1 cellular context compared by ENCODE assay signal in the genomic region with DNA sequence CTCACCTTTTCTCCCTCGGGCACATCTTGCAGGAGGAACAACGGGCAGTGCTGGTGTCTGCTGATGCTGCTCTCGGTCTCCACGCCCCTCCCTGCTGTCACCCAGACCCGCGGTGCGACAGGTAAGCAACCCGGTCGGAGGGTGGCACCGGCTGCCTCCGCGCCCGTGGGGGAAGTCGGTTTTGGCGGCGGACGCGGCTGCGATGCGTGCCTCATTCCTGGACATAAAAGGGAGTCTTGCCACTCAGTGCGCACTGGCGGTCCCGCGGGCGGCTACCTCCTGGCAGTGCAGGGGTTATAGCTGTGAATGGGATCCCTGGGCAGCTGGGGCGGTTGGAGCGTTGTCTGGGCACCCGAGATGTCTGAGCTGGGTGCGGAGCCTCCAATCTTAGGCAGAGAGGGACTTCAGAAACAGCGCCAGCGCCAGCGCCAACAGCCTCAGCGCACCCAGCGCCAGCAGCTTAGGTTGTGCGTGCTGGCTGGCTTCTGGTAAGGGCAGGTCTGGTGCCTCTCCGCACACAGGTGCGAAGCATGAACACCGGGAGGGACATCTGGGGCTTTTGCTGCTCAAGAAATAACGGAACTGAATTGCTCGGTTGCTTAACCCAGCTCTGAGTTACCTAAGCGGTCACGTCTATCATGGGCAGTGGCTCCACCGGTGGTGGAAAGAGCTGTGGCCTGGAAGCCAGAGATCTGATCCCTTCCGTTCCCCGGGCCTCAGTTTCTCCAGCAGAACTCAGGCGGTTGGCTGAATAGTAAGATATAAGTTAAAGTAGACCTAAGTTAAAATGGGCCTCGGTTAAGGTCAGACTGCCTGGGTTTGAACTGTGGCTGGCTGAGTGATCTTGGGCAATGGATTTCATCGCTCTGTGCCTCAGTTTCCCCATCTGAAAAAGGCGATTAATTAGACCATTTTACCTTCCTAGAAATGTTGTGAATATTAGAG.
TF ChIP-seq lines count a peak whose summit lies in the region.

No MANE protein-coding gene starts in this region.

TF ChIP-seq in K562, 482 proteins besides CTCF, POLR2A, EP300 and RAD21 (continued from another document):
- TF ChIP-seq, protein P1, sequence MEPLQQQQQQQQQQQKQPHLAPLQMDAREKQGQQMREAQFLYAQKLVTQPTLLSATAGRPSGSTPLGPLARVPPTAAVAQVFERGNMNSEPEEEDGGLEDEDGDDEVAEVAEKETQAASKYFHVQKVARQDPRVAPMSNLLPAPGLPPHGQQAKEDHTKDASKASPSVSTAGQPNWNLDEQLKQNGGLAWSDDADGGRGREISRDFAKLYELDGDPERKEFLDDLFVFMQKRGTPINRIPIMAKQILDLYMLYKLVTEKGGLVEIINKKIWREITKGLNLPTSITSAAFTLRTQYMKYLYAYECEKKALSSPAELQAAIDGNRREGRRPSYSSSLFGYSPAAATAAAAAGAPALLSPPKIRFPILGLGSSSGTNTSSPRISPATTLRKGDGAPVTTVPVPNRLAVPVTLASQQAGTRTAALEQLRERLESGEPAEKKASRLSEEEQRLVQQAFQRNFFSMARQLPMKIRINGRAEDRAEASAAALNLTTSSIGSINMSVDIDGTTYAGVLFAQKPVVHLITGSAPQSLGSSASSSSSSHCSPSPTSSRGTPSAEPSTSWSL (CRISPR knock-in tag; IDR thresholded peaks at IDR 0.05; ENCODE audit: borderline replicate concordance), result 0 out of 2 replicates have a peak, but pooled peaks have one; percentile 20
- no peak for TF ChIP-seq ARID2 (IDR thresholded peaks at IDR 0.05)
- TF ChIP-seq, protein P2, sequence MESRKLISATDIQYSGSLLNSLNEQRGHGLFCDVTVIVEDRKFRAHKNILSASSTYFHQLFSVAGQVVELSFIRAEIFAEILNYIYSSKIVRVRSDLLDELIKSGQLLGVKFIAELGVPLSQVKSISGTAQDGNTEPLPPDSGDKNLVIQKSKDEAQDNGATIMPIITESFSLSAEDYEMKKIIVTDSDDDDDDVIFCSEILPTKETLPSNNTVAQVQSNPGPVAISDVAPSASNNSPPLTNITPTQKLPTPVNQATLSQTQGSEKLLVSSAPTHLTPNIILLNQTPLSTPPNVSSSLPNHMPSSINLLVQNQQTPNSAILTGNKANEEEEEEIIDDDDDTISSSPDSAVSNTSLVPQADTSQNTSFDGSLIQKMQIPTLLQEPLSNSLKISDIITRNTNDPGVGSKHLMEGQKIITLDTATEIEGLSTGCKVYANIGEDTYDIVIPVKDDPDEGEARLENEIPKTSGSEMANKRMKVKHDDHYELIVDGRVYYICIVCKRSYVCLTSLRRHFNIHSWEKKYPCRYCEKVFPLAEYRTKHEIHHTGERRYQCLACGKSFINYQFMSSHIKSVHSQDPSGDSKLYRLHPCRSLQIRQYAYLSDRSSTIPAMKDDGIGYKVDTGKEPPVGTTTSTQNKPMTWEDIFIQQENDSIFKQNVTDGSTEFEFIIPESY (CRISPR knock-in tag; IDR thresholded peaks at IDR 0.05), result peak; percentile 75; the same call in 1 of the 2 replicates
- TF ChIP-seq BCOR (IDR thresholded peaks at IDR 0.05), result peak; percentile 53; the same call in 1 of the 2 replicates
- TF ChIP-seq, protein P3, sequence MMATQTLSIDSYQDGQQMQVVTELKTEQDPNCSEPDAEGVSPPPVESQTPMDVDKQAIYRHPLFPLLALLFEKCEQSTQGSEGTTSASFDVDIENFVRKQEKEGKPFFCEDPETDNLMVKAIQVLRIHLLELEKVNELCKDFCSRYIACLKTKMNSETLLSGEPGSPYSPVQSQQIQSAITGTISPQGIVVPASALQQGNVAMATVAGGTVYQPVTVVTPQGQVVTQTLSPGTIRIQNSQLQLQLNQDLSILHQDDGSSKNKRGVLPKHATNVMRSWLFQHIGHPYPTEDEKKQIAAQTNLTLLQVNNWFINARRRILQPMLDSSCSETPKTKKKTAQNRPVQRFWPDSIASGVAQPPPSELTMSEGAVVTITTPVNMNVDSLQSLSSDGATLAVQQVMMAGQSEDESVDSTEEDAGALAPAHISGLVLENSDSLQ (IDR thresholded peaks at IDR 0.05), result no peak
- no peak for TF ChIP-seq THRAP3 (IDR thresholded peaks at IDR 0.05; ENCODE audit: borderline replicate concordance)
- TF ChIP-seq TAF15 (IDR thresholded peaks at IDR 0.05; ENCODE audit: low read depth, low read length), result no peak
- 0 out of 2 replicates have a peak, but pooled peaks have one; percentile 10 for TF ChIP-seq HNRNPL (IDR thresholded peaks at IDR 0.05; ENCODE audit: low read depth, low read length)
- TF ChIP-seq RBFOX2 (IDR thresholded peaks at IDR 0.05; ENCODE audit: low read depth, low read length), result 0 out of 2 replicates have a peak, but pooled peaks have one; percentile 25
- TF ChIP-seq ZNF124 (CRISPR knock-in tag; IDR thresholded peaks at IDR 0.05), result no peak
- no peak for TF ChIP-seq TCF3 (CRISPR knock-in tag; IDR thresholded peaks at IDR 0.05)
- TF ChIP-seq BACH1 (tag; IDR thresholded peaks at IDR 0.05), result no peak
